In the genomic region with DNA sequence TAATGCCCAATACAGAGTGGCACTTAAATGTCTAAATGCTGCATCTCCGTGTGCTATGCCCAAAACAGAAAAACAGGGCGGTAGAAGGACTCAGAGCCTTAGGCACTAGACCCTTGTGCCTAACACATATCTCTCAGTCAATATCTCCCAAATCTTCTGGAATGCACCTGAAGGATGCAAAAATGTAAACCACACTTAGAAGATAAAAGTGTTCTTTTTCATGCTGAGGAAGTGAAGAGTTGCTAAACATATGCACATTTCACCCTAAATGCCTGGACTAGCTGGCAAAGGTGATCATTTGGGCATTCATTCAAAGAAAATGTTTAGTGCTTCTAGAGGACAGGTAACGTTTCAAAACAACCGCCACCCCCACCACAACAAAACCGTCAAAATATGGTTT, we compare ENCODE assay signal across 21 cellular contexts.
DNase-seq lines count a peak whose midpoint lies in the region; ATAC-seq and TF ChIP-seq lines count a peak whose summit lies in the region.
"Had no signal": no experiment of that assay in that cellular context is flagged by ENCODE, and none has a peak within 500 bp of the region (broad histone marks: within the 10 kb centered on the region; RNA-seq: fewer than 3 reads in every experiment).

No MANE protein-coding gene starts in this region.

- H3K4me2 ChIP-seq in GM23338, result peak overlapping the region; percentile 59
- H3K4me2 ChIP-seq: BLaER1 treated with 17β-estradiol and CSF1 and Interleukin-3, amounts not matched to agents 10 nM and 100 nM; KMS-11 had no signal

- ATAC-seq in GM23338, result peak; percentile 52
- no peak for ATAC-seq in activated naive CD4-positive, alpha-beta T cell treated with anti-CD3 and anti-CD28 coated beads, Interleukin-2, amount 50 U/mL, for 72 hours
- ATAC-seq: SK-N-SH treated with all-trans-retinoic acid at 6 μM for 48 hours; stimulated activated effector memory CD8-positive, alpha-beta T cell treated with anti-CD3 and anti-CD28 coated beads, Interleukin-12 subunit alpha, Interleukin-12 subunit beta, amount 100 ng/mL, for 72 hours had no signal

- H3K36me3 Mint-ChIP-seq in GM23338 (ENCODE audit: low read depth), result no peaks in the 10 kb centered on the region
- no peaks in the 10 kb centered on the region for H3K36me3 Mint-ChIP-seq in endodermal cell (ENCODE audit: low read depth)
- H3K36me3 Mint-ChIP-seq in mesothelial cell of epicardium, result no peaks in the 10 kb centered on the region
- no peaks in the 10 kb centered on the region for H3K36me3 Mint-ChIP-seq in activated naive CD4-positive, alpha-beta T cell treated with anti-CD3 and anti-CD28 coated beads, Interleukin-2, amount 50 U/mL, for 72 hours
- H3K36me3 Mint-ChIP-seq: activated naive CD8-positive, alpha-beta T cell; stimulated activated effector memory CD8-positive, alpha-beta T cell treated with anti-CD3 and anti-CD28 coated beads, Interleukin-12 subunit alpha, Interleukin-12 subunit beta, amount 100 ng/mL, for 72 hours had no signal

- H2AFZ ChIP-seq in GM23338, result no peak overlapping the region

- H3K27ac ChIP-seq in GM23338 (ENCODE audit: low read depth) (peak overlapping the region; percentile 84), endodermal cell (ENCODE audit: low read depth, low read length) (no peak overlapping the region)
- H3K27ac ChIP-seq: BLaER1 treated with 17β-estradiol and CSF1 and Interleukin-3, amounts not matched to agents 10 nM and 100 nM; KMS-11 had no signal

- 58 to 69% methylated on average over 2 of the region's 5 CpGs for WGBS in endodermal cell (ENCODE audit: insufficient coverage in 1 of 2, insufficient read length in 1 of 2), 2 experiments

- H3K79me2 ChIP-seq in GM23338 (replicated peaks; ENCODE audit: insufficient read depth), result no peaks in the 10 kb centered on the region

- no peaks in the 10 kb centered on the region for H3K36me3 ChIP-seq in GM23338 (ENCODE audit: insufficient read depth)
- H3K36me3 ChIP-seq in endodermal cell (ENCODE audit: control insufficient read depth, insufficient read depth, low read length), result no peaks in the 10 kb centered on the region
- no peaks in the 10 kb centered on the region for H3K36me3 ChIP-seq in MG63
- H3K36me3 ChIP-seq: BLaER1 treated with 17β-estradiol and CSF1 and Interleukin-3, amounts not matched to agents 10 nM and 100 nM had no signal

- TF ChIP-seq CTCF in GM23338 (conservative IDR thresholded peaks at IDR 0.05; ENCODE audit: low read depth in 2 of 2) (no peak), endodermal cell (conservative IDR thresholded peaks at IDR 0.05) (no peak), mesothelial cell of epicardium (IDR thresholded peaks at IDR 0.05; ENCODE audit: unreplicated experiment) (no peak)

- H3K9me3 ChIP-seq in endodermal cell (ENCODE audit: control insufficient read depth, low read length) (no peaks in the 10 kb centered on the region), MG63 (no peaks in the 10 kb centered on the region)

- H3K27me3 ChIP-seq in GM23338 (ENCODE audit: insufficient read depth) (no peaks in the 10 kb centered on the region), endodermal cell (ENCODE audit: control insufficient read depth, insufficient read depth, low read length, poor library complexity, severe bottlenecking) (no peaks in the 10 kb centered on the region), MG63 (no peaks in the 10 kb centered on the region)
- H3K27me3 ChIP-seq: BLaER1 treated with 17β-estradiol and CSF1 and Interleukin-3, amounts not matched to agents 10 nM and 100 nM had no signal

- peaks cover 51% of the 10 kb centered on the region for H3K4me1 ChIP-seq in GM23338 (ENCODE audit: insufficient read depth)
- H3K4me1 ChIP-seq in endodermal cell (ENCODE audit: control insufficient read depth, insufficient read depth, low read length), result peaks cover 13% of the 10 kb centered on the region

- H3F3A ChIP-seq in GM23338 (replicated peaks; ENCODE audit: low read depth), result peaks cover 7% of the 10 kb centered on the region; the same call in 1 of the 2 replicates

- peaks cover 56% of the 10 kb centered on the region for H3K4me1 Mint-ChIP-seq in GM23338
- H3K4me1 Mint-ChIP-seq in endodermal cell, result peaks cover 41% of the 10 kb centered on the region
- peaks cover 69% of the 10 kb centered on the region for H3K4me1 Mint-ChIP-seq in mesothelial cell of epicardium
- H3K4me1 Mint-ChIP-seq: stimulated activated effector memory CD8-positive, alpha-beta T cell treated with anti-CD3 and anti-CD28 coated beads, Interleukin-12 subunit alpha, Interleukin-12 subunit beta, amount 100 ng/mL, for 72 hours had no signal

- H3K27ac Mint-ChIP-seq in GM23338, result peak overlapping the region; percentile 92
- peak overlapping the region; percentile 88 for H3K27ac Mint-ChIP-seq in endodermal cell
- peak overlapping the region; percentile 87 for H3K27ac Mint-ChIP-seq in mesothelial cell of epicardium
- no peak overlapping the region for H3K27ac Mint-ChIP-seq in activated naive CD4-positive, alpha-beta T cell treated with anti-CD3 and anti-CD28 coated beads, Interleukin-2, amount 50 U/mL, for 72 hours
- H3K27ac Mint-ChIP-seq: activated naive CD8-positive, alpha-beta T cell; stimulated activated effector memory CD8-positive, alpha-beta T cell treated with anti-CD3 and anti-CD28 coated beads, Interleukin-12 subunit alpha, Interleukin-12 subunit beta, amount 100 ng/mL, for 72 hours had no signal

- H3K9me3 Mint-ChIP-seq in GM23338 (no peaks in the 10 kb centered on the region; the same call in 2 of the 3 replicates), endodermal cell (no peaks in the 10 kb centered on the region), mesothelial cell of epicardium (no peaks in the 10 kb centered on the region)
- no peaks in the 10 kb centered on the region for H3K9me3 Mint-ChIP-seq in activated naive CD4-positive, alpha-beta T cell treated with anti-CD3 and anti-CD28 coated beads, Interleukin-2, amount 50 U/mL, for 72 hours
- H3K9me3 Mint-ChIP-seq: naive B cell; stimulated activated effector memory CD8-positive, alpha-beta T cell treated with anti-CD3 and anti-CD28 coated beads, Interleukin-12 subunit alpha, Interleukin-12 subunit beta, amount 100 ng/mL, for 72 hours had no signal

- H3K4me3 Mint-ChIP-seq in GM23338 (peak overlapping the region; percentile 55), endodermal cell (peak overlapping the region; percentile 26), mesothelial cell of epicardium (no peak overlapping the region)
- H3K4me3 Mint-ChIP-seq: activated naive CD8-positive, alpha-beta T cell; naive B cell; stimulated activated effector memory CD8-positive, alpha-beta T cell treated with anti-CD3 and anti-CD28 coated beads, Interleukin-12 subunit alpha, Interleukin-12 subunit beta, amount 100 ng/mL, for 72 hours had no signal

- DNase-seq in GM23338 (ENCODE audit: low spot score) (peak; percentile 26), NCI-H2029 treated with DMSO at 0.1 percent for 48 hours (lab: John Stamatoyannopoulos, UW) (peak; percentile 73), endodermal cell (no peak), mesothelial cell of epicardium (ENCODE audit: low spot score in 2 of 2, unreplicated experiment in 2 of 2) (no peak), MG63 (no peak), C1 segment of cervical spinal cord (lab: John Stamatoyannopoulos, UW) (no peak)
- DNase-seq in activated naive CD4-positive, alpha-beta T cell treated with anti-CD3 and anti-CD28 coated beads, Interleukin-2, amount 50 U/mL, for 72 hours (ENCODE audit: low spot score in 2 of 2), result no peak
- DNase-seq in stimulated activated CD4-positive, alpha-beta T cell treated with anti-CD3 and anti-CD28 coated beads, Interleukin-4, amount 100 ng/mL, for 24 hours, result no peak
- DNase-seq: aorta, glutamatergic neuron, left colon, naive B cell, NCI-H2171, NCI-H524 treated with DMSO at 0.1 percent for 48 hours, occipital lobe, substantia nigra had no signal

- H3K4me3 ChIP-seq in GM23338 (peak overlapping the region; percentile 29), endodermal cell (ENCODE audit: low read length) (peak overlapping the region; percentile 8), MG63 (no peak overlapping the region)
- H3K4me3 ChIP-seq: BLaER1 treated with 17β-estradiol and CSF1 and Interleukin-3, amounts not matched to agents 10 nM and 100 nM had no signal

- no peaks in the 10 kb centered on the region for H4K20me1 ChIP-seq in GM23338 (replicated peaks; ENCODE audit: insufficient read depth)
- H4K20me1 ChIP-seq: BLaER1 treated with 17β-estradiol and CSF1 and Interleukin-3, amounts not matched to agents 10 nM and 100 nM had no signal

- H3K9ac ChIP-seq in endodermal cell (ENCODE audit: extremely low read depth, low read length, poor library complexity, severe bottlenecking), result peak overlapping the region; percentile 6
- H3K9ac ChIP-seq: BLaER1 treated with 17β-estradiol and CSF1 and Interleukin-3, amounts not matched to agents 10 nM and 100 nM; KMS-11 had no signal

- H3K27me3 Mint-ChIP-seq in GM23338 (ENCODE audit: insufficient read depth, low read depth, poor library complexity) (peaks cover 5% of the 10 kb centered on the region), endodermal cell (ENCODE audit: insufficient read depth) (no peaks in the 10 kb centered on the region), mesothelial cell of epicardium (ENCODE audit: low read depth) (no peaks in the 10 kb centered on the region)

- no peaks in the 10 kb centered on the region for H3K9me2 ChIP-seq in GM23338 (ENCODE audit: insufficient read depth)

TF ChIP-seq in GM23338, 12 proteins besides CTCF, POLR2A, EP300 and RAD21 (continues in another document):
- TF ChIP-seq STAT1 (IDR thresholded peaks at IDR 0.05; ENCODE audit: unreplicated experiment), result no peak

Comparison
In these comparisons a context has a peak if more than half of its experiments do, and no peak if none do; other contexts are left out.
1. DNase-seq: peak in GM23338 (single experiment) and NCI-H2029 treated with DMSO at 0.1 percent for 48 hours (single experiment); none in endodermal cell (single experiment), mesothelial cell of epicardium (0 of 2), activated naive CD4-positive, alpha-beta T cell treated with anti-CD3 and anti-CD28 coated beads, Interleukin-2, amount 50 U/mL, for 72 hours (0 of 2), MG63 (single experiment), C1 segment of cervical spinal cord (0 of 14) and stimulated activated CD4-positive, alpha-beta T cell treated with anti-CD3 and anti-CD28 coated beads, Interleukin-4, amount 100 ng/mL, for 24 hours (single experiment).
2. H3K27ac Mint-ChIP-seq: peak in GM23338 (single experiment), endodermal cell (single experiment) and mesothelial cell of epicardium (single experiment); none in activated naive CD4-positive, alpha-beta T cell treated with anti-CD3 and anti-CD28 coated beads, Interleukin-2, amount 50 U/mL, for 72 hours (0 of 2).